8 cellular contexts compared by ENCODE assay signal in the genomic region with DNA sequence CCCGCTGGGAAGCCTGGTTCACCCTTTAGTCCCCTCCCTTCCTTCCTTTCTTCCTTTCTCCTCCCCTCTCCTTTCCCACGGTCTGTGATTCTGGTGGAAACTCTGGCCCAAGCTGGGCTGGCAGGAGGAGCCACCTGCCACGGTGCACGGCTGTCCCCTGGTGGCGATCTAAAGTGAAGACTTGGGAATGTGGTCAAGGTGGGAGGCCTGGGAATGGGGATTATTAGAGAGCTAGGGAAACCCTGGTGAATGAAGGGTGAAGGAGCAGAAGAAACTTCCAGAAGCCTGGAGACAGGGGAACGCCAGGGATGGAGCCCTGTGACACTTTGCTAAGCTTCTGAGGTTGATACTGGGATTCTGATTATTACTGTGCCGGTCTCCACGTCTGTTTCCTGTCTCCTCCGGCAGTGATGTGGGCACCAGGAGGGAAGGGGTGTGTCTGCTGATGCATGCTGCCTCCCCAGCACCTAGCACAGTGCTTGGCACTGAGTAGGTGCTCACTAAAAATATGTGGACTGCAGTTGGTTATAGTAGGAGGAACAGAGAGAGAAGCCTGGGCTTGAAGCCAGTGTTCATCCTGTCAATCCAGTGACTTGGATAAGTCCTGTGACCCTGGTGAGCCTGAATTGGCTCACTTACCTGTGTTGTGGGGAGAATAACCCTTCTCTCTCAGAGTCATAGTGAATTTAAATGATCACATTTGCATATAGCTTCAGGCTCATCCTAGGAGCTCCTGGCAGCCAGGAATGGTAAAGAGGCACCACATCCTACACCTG.
A peak's percentile ranks its signal among the peaks of the same experiment; 100 is the strongest.
DNase-seq lines count a peak whose midpoint lies in the region; ATAC-seq, FAIRE-seq and TF ChIP-seq lines count a peak whose summit lies in the region.

No MANE protein-coding gene starts in this region.

- no peak for TF ChIP-seq POLR2A in HepG2 (IDR thresholded peaks at IDR 0.05; ENCODE audit: insufficient read depth in 1 of 2, low read depth in 2 of 2, low read length in 2 of 2)

- POLR2A ChIA-PET in HepG2 (lab: Yijun Ruan, JAX), result interaction anchor here (0.7 to 1.1 kb wide), 3 partner anchors 99 to 135 kb away, joined by 3 to 8 read pairs (median 5); no protein-coding TSS in a partner anchor

- H3K4me1 ChIP-seq in HepG2 (ENCODE audit: insufficient read depth, low read length), result peaks cover 14% of the 10 kb centered on the region

- DNase-seq in NK-92 treated with Interleukin-12 subunit alpha and Interleukin-12 subunit beta, amount 100 ng/mL, for 24 hours (lab: John Stamatoyannopoulos, UW), result peak; percentile 36
- DNase-seq in NK-92 (lab: John Stamatoyannopoulos, UW; ENCODE audit: unreplicated experiment) (no peak), NCI-H2196 (lab: John Stamatoyannopoulos, UW; ENCODE audit: unreplicated experiment) (peak; percentile 87), choroid plexus epithelial cell (ENCODE audit: low read depth) (peak; percentile 89), HepG2 (ENCODE audit: low spot score) (peak; percentile 66)
- DNase-seq in activated CD4-positive, alpha-beta T cell treated with anti-CD3 and anti-CD28 coated beads for 1 hour, result peak; percentile 46
- DNase-seq in stimulated activated CD4-positive, alpha-beta T cell treated with anti-CD3 and anti-CD28 coated beads, Interleukin-2, amount 100 ng/mL, for 48 hours, result peak; percentile 56 to 57

- TF ChIP-seq RAD21 in HepG2 (CRISPR knock-in tag; IDR thresholded peaks at IDR 0.05), result peak; percentile 99

- H4K20me1 ChIP-seq in HepG2 (ENCODE audit: insufficient read depth, low read length), result no peaks in the 10 kb centered on the region

- no peaks in the 10 kb centered on the region for H3K9me3 ChIP-seq in HepG2 (ENCODE audit: low read length)

- no peak overlapping the region for H3K9ac ChIP-seq in HepG2 (ENCODE audit: insufficient read depth, low read depth, low read length)

- in situ Hi-C loops in HepG2 (cut with HindIII; ENCODE audit: extremely low pct_ligation_motif_present, low pct_unique_long_range_greater_than_20kb), result loop anchor here (5.0 kb wide), 3 partner anchors 61 to 136 kb away; no protein-coding TSS in a partner anchor

- TF ChIP-seq EP300 in HepG2 (IDR thresholded peaks at IDR 0.05; ENCODE audit: low read depth in 2 of 2, low read length in 2 of 2) (no peak), HepG2 (CRISPR knock-in tag; IDR thresholded peaks at IDR 0.05; ENCODE audit: borderline replicate concordance) (peak; percentile 31; the same call in 1 of the 2 replicates)

- peak; percentile 91 for ATAC-seq in HepG2
- no peak for ATAC-seq in GM21360 (IDR thresholded peaks at IDR 0.05; ENCODE audit: unreplicated experiment)

- H3K79me2 ChIP-seq in HepG2 (ENCODE audit: insufficient read depth, low read length), result no peaks in the 10 kb centered on the region

- H3K36me3 ChIP-seq in HepG2 (replicated peaks in 1 of 2; ENCODE audit: control insufficient read depth in 1 of 2, insufficient read depth in 2 of 2, low read length in 2 of 2), result no peaks in the 10 kb centered on the region

- no peak overlapping the region for H3K4me2 ChIP-seq in HepG2 (ENCODE audit: low read depth, low read length)

- no peaks in the 10 kb centered on the region for H3K27me3 ChIP-seq in HepG2 (ENCODE audit: control insufficient read depth in 1 of 2, insufficient read depth in 2 of 2, low read length in 2 of 2)

- no peak overlapping the region for H2AFZ ChIP-seq in HepG2 (ENCODE audit: low read length)

- CTCF ChIA-PET in HepG2 (lab: Yijun Ruan, JAX; ENCODE audit: low intra/inter-chr PET ratio, low total read pairs), result interaction anchor here (0.7 to 2.7 kb wide), 9 partner anchors 34 to 206 kb away, joined by 3 to 53 read pairs (median 5); no protein-coding TSS in a partner anchor

- TF ChIP-seq CTCF in choroid plexus epithelial cell (conservative IDR thresholded peaks at IDR 0.05; ENCODE audit: low read depth, low read length) (peak; percentile 100), HepG2 (CRISPR knock-in tag; IDR thresholded peaks at IDR 0.05) (peak; percentile 99)

- intact Hi-C loops in HepG2 (cut with micrococcal nuclease; ENCODE audit: unreplicated experiment), result loop anchor here (1.0 kb wide), 3 partner anchors 66 to 136 kb away; no protein-coding TSS in a partner anchor

- peak; percentile 83 for FAIRE-seq in HepG2 (lab: Jason Lieb, UNC)

- H3K27ac ChIP-seq in HepG2 (ENCODE audit: extremely low read length, insufficient read depth, low read length), result no peak overlapping the region

- BruUV-seq in HepG2 (replicated peaks; lab: Mats Ljungman, UMichigan), result no TSS peak

- H3K4me3 ChIP-seq in choroid plexus epithelial cell (ENCODE audit: low read depth, low read length) (no peak overlapping the region), HepG2 (replicated peaks in 1 of 3; ENCODE audit: insufficient read depth in 1 of 3, low read depth in 2 of 3, low read length in 3 of 3) (no peak overlapping the region)

- WGBS in HepG2 (ENCODE audit: low lambda C conversion rate), result 20% methylated on average over 9 of the region's 9 CpGs

TF ChIP-seq in HepG2, 621 proteins besides CTCF, POLR2A, EP300 and RAD21 (continues in another document):
- 0 out of 2 replicates have a peak, but pooled peaks have one; percentile 39 for TF ChIP-seq ZNF619 (CRISPR knock-in tag; IDR thresholded peaks at IDR 0.05)
- TF ChIP-seq TBX2 (CRISPR knock-in tag; IDR thresholded peaks at IDR 0.05; ENCODE audit: borderline replicate concordance), result 0 out of 2 replicates have a peak, but pooled peaks have one; percentile 22
- TF ChIP-seq, protein P1, sequence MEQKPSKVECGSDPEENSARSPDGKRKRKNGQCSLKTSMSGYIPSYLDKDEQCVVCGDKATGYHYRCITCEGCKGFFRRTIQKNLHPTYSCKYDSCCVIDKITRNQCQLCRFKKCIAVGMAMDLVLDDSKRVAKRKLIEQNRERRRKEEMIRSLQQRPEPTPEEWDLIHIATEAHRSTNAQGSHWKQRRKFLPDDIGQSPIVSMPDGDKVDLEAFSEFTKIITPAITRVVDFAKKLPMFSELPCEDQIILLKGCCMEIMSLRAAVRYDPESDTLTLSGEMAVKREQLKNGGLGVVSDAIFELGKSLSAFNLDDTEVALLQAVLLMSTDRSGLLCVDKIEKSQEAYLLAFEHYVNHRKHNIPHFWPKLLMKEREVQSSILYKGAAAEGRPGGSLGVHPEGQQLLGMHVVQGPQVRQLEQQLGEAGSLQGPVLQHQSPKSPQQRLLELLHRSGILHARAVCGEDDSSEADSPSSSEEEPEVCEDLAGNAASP (CRISPR knock-in tag; IDR thresholded peaks at IDR 0.05; ENCODE audit: borderline replicate concordance), result peak; percentile 47; the same call in 1 of the 2 replicates
- TF ChIP-seq ZNF496 (CRISPR knock-in tag; IDR thresholded peaks at IDR 0.05; ENCODE audit: insufficient replicate concordance), result no peak
- TF ChIP-seq, protein P2, sequence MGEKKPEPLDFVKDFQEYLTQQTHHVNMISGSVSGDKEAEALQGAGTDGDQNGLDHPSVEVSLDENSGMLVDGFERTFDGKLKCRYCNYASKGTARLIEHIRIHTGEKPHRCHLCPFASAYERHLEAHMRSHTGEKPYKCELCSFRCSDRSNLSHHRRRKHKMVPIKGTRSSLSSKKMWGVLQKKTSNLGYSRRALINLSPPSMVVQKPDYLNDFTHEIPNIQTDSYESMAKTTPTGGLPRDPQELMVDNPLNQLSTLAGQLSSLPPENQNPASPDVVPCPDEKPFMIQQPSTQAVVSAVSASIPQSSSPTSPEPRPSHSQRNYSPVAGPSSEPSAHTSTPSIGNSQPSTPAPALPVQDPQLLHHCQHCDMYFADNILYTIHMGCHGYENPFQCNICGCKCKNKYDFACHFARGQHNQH (CRISPR knock-in tag; IDR thresholded peaks at IDR 0.05), result peak; percentile 77; the same call in 1 of the 2 replicates
- TF ChIP-seq ZMYM3 (CRISPR knock-in tag; IDR thresholded peaks at IDR 0.05), result no peak
- TF ChIP-seq ARID5B (CRISPR knock-in tag; IDR thresholded peaks at IDR 0.05), result 0 out of 2 replicates have a peak, but pooled peaks have one; percentile 28
- no peak for TF ChIP-seq BRD4 (CRISPR knock-in tag; IDR thresholded peaks at IDR 0.05)
- TF ChIP-seq, protein P3, sequence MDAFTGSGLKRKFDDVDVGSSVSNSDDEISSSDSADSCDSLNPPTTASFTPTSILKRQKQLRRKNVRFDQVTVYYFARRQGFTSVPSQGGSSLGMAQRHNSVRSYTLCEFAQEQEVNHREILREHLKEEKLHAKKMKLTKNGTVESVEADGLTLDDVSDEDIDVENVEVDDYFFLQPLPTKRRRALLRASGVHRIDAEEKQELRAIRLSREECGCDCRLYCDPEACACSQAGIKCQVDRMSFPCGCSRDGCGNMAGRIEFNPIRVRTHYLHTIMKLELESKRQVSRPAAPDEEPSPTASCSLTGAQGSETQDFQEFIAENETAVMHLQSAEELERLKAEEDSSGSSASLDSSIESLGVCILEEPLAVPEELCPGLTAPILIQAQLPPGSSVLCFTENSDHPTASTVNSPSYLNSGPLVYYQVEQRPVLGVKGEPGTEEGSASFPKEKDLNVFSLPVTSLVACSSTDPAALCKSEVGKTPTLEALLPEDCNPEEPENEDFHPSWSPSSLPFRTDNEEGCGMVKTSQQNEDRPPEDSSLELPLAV (CRISPR knock-in tag; conservative IDR thresholded peaks at IDR 0.05; ENCODE audit: low read depth), result no peak
- TF ChIP-seq RFXANK (CRISPR knock-in tag; IDR thresholded peaks at IDR 0.05), result peak; percentile 80; the same call in 1 of the 2 replicates
